In the genomic region with DNA sequence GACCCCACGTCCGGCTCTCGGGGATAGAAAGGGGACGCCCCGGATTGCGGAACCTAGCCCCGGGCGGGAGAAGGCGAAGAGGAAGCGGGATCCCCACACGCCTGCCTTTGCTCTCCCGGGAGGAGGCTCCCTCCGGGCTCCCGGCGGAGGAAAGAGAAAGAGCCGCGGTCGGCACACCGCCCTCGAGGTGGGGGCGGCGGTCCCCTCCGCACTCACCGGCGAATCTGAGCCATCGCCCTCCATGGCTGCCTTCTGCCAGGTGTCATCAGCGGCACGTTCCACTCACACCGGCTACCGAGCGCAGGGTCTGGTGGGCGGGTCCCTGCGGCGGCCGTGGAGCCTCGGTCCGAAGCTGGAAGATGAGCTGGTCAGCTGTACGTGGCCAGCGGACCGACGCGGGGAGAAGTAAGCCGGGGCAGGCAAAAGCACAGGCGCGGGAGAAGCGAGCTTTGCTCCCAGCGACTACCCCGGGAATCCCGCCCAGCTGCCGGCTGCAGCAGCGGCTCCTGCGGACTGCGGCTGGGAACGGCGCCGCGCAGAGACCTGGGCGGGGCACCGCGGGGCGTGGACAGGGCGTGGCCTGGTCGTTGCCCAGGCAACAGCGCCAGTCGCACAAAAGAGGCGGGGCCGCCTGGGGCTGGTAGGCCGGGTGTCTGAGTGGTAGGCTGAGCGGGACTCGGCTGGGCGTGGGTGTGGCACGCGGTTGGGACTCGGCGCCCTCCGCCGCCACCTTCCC, we compare ENCODE assay signal across 1 cellular context.
TF ChIP-seq lines count a peak whose summit lies in the region.

A gene with protein sequence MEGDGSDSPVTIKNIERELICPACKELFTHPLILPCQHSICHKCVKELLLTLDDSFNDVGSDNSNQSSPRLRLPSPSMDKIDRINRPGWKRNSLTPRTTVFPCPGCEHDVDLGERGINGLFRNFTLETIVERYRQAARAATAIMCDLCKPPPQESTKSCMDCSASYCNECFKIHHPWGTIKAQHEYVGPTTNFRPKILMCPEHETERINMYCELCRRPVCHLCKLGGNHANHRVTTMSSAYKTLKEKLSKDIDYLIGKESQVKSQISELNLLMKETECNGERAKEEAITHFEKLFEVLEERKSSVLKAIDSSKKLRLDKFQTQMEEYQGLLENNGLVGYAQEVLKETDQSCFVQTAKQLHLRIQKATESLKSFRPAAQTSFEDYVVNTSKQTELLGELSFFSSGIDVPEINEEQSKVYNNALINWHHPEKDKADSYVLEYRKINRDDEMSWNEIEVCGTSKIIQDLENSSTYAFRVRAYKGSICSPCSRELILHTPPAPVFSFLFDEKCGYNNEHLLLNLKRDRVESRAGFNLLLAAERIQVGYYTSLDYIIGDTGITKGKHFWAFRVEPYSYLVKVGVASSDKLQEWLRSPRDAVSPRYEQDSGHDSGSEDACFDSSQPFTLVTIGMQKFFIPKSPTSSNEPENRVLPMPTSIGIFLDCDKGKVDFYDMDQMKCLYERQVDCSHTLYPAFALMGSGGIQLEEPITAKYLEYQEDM (minus strand): TSS at position 517 of the 736 bp plus-strand sequence. CDS start 274 bp downstream, at position 243.

TF ChIP-seq in HCT116, 20 proteins besides CTCF, POLR2A, EP300 and RAD21 (continued from another document):
- TF ChIP-seq, protein P1, sequence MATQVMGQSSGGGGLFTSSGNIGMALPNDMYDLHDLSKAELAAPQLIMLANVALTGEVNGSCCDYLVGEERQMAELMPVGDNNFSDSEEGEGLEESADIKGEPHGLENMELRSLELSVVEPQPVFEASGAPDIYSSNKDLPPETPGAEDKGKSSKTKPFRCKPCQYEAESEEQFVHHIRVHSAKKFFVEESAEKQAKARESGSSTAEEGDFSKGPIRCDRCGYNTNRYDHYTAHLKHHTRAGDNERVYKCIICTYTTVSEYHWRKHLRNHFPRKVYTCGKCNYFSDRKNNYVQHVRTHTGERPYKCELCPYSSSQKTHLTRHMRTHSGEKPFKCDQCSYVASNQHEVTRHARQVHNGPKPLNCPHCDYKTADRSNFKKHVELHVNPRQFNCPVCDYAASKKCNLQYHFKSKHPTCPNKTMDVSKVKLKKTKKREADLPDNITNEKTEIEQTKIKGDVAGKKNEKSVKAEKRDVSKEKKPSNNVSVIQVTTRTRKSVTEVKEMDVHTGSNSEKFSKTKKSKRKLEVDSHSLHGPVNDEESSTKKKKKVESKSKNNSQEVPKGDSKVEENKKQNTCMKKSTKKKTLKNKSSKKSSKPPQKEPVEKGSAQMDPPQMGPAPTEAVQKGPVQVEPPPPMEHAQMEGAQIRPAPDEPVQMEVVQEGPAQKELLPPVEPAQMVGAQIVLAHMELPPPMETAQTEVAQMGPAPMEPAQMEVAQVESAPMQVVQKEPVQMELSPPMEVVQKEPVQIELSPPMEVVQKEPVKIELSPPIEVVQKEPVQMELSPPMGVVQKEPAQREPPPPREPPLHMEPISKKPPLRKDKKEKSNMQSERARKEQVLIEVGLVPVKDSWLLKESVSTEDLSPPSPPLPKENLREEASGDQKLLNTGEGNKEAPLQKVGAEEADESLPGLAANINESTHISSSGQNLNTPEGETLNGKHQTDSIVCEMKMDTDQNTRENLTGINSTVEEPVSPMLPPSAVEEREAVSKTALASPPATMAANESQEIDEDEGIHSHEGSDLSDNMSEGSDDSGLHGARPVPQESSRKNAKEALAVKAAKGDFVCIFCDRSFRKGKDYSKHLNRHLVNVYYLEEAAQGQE (IDR thresholded peaks at IDR 0.05; ENCODE audit: low read depth), result no peak
- TF ChIP-seq TCF7L2 (IDR thresholded peaks at IDR 0.05; ENCODE audit: borderline replicate concordance, extremely low read depth, insufficient read depth, insufficient read length), result peak; percentile 15
